ENCODE assay signal across 10 cellular contexts in the genomic region with DNA sequence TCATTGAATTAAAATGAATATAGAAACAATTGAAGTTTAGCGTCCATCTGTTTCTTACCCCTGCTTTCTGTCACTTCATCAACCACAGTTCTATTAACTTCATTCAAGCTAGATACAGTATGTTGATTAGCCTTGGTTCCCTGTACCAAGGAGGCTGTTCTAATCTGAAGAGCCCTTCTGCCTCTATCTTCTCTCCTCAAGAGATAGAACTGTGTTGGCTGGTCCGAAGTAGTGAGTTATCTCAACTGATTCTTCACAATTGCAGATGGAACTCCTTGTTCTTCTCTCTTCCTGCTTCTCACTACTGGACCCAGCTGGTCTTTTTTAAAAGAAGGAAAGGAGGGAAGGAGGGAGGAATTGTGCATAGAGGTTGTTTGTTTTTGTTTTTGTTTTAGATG.
"Had no signal": no experiment of that assay in that cellular context is flagged by ENCODE, and none has a peak within 500 bp of the region (broad histone marks: within the 10 kb centered on the region; RNA-seq: fewer than 3 reads in every experiment).

No MANE protein-coding gene starts in this region.

- H3K27me3 ChIP-seq: body of pancreas, dorsolateral prefrontal cortex, left lung, tibial artery, uterus had no signal

- H3K27me3 Mint-ChIP-seq: activated naive CD8-positive, alpha-beta T cell treated with anti-CD3 and anti-CD28 coated beads for 36 hours; progenitor cell of endocrine pancreas had no signal

- H3K9me3 Mint-ChIP-seq: activated naive CD8-positive, alpha-beta T cell treated with anti-CD3 and anti-CD28 coated beads for 36 hours; activated T-helper 1 cell treated with anti-CD3 and anti-CD28 coated beads, Interleukin-12 subunit alpha, Interleukin-12 subunit beta, Interleukin-2, Interleukin-4 antibody, amounts not matched to agents 30 ng/mL and 10 ng/mL and 1 ng/mL, durations not matched to agents 14 hours and 24 hours and 36 hours; neural crest cell had no signal

- H3K36me3 ChIP-seq: left lung, tibial artery, uterus had no signal

- H3K27ac ChIP-seq: body of pancreas, left lung, tibial artery, uterus had no signal

- DNase-seq: kidney, left lung had no signal

- H3K27ac Mint-ChIP-seq: activated naive CD8-positive, alpha-beta T cell treated with anti-CD3 and anti-CD28 coated beads for 36 hours; activated T-helper 1 cell treated with anti-CD3 and anti-CD28 coated beads, Interleukin-12 subunit alpha, Interleukin-12 subunit beta, Interleukin-2, Interleukin-4 antibody, amounts not matched to agents 30 ng/mL and 10 ng/mL and 1 ng/mL, durations not matched to agents 14 hours and 24 hours and 36 hours had no signal

- H3K36me3 Mint-ChIP-seq: activated naive CD8-positive, alpha-beta T cell treated with anti-CD3 and anti-CD28 coated beads for 36 hours had no signal

- H3K4me3 Mint-ChIP-seq: activated naive CD8-positive, alpha-beta T cell treated with anti-CD3 and anti-CD28 coated beads for 36 hours; activated T-helper 1 cell treated with anti-CD3 and anti-CD28 coated beads, Interleukin-12 subunit alpha, Interleukin-12 subunit beta, Interleukin-2, Interleukin-4 antibody, amounts not matched to agents 30 ng/mL and 10 ng/mL and 1 ng/mL, durations not matched to agents 14 hours and 24 hours and 36 hours; neural crest cell had no signal

- H3K9me3 ChIP-seq: body of pancreas, left lung, tibial artery, uterus had no signal

- H3K4me3 ChIP-seq: body of pancreas, left lung, tibial artery, uterus had no signal
